Comparison of ENCODE assay signal across 9 cellular contexts in genomic region chr12:55730447-55730820, GRCh38. TPM values are rescaled to one million over a fixed set of nuclear protein-coding genes. Genes with fewer than 3 reads are reported as not detected.
A peak's percentile ranks its signal among the peaks of the same experiment; 100 is the strongest.
DNase-seq lines count a peak whose midpoint lies in the region; ATAC-seq and TF ChIP-seq lines count a peak whose summit lies in the region.
"Had no signal": no experiment of that assay in that cellular context is flagged by ENCODE, and none has a peak within 500 bp of the region (broad histone marks: within the 10 kb centered on the region; RNA-seq: fewer than 3 reads in every experiment).

No MANE protein-coding gene starts in this region.

- no peak overlapping the region for H4K8ac ChIP-seq in mesendoderm (ENCODE audit: low read depth, low read length)

- H3K4me2 ChIP-seq in mesendoderm (ENCODE audit: low read length): peak overlapping the region; percentile 92

- no peak overlapping the region for H2BK120ac ChIP-seq in mesendoderm (ENCODE audit: low read depth, low read length)

- H3K4me1 ChIP-seq in right atrium auricular region (peaks cover 0 to 52% of the 10 kb centered on the region in 2 donors), body of pancreas (peaks cover 34% of the 10 kb centered on the region), mesendoderm (ENCODE audit: control insufficient read depth, low read depth, low read length) (peaks cover 5% of the 10 kb centered on the region), uterus (peaks cover 0 to 8% of the 10 kb centered on the region in 2 donors)

- H3K4ac ChIP-seq in mesendoderm (ENCODE audit: low read depth, low read length): no peak overlapping the region

- peak overlapping the region; percentile 99 for H3K56ac ChIP-seq in mesendoderm (ENCODE audit: low read length)

- H3K27ac ChIP-seq in right atrium auricular region (peak overlapping the region; percentile 99 to 100), body of pancreas (peak overlapping the region in 3 of 4 donors; percentile 90 to 96 (median 94)), mesendoderm (ENCODE audit: low read depth, low read length) (no peak overlapping the region), uterus (peak overlapping the region; percentile 99)

- whole genome bisulfite sequencing in body of pancreas, 2 donors: 25 to 26% methylated on average over 3 of the region's 3 CpGs
- no CpG with 5 or more reads among the region's 3 CpGs for WGBS in mesendoderm (ENCODE audit: extremely low coverage, insufficient coverage, low lambda C conversion rate)

- H3K27me3 ChIP-seq in right atrium auricular region: no peaks in the 10 kb centered on the region
- no peaks in the 10 kb centered on the region for H3K27me3 ChIP-seq in body of pancreas
- H3K27me3 ChIP-seq in mesendoderm (ENCODE audit: insufficient read depth, low read length, poor library complexity): no peaks in the 10 kb centered on the region
- H3K27me3 ChIP-seq in uterus: no peaks in the 10 kb centered on the region

- no peaks in the 10 kb centered on the region for H3K9me3 ChIP-seq in right atrium auricular region
- no peaks in the 10 kb centered on the region for H3K9me3 ChIP-seq in body of pancreas
- H3K9me3 ChIP-seq in uterus: no peaks in the 10 kb centered on the region

- TF ChIP-seq POLR2A in body of pancreas (IDR thresholded peaks at IDR 0.05) (no peak), uterus (IDR thresholded peaks at IDR 0.05) (no peak)

- intact Hi-C loops in cardiac septum (cut with DNase I) (no loop called here), body of pancreas (cut with DNase I) (no loop called here), uterus (cut with DNase I; ENCODE audit: low total_unique reads) (no loop called here)

- H2BK15ac ChIP-seq in mesendoderm (replicated peaks; ENCODE audit: low read depth): no peak overlapping the region

- peak overlapping the region; percentile 96 for H3K9ac ChIP-seq in mesendoderm (ENCODE audit: low read length)

- TF ChIP-seq CTCF in right atrium auricular region (IDR thresholded peaks at IDR 0.05): no peak
- TF ChIP-seq CTCF in body of pancreas (IDR thresholded peaks at IDR 0.05): no peak
- TF ChIP-seq CTCF in uterus (IDR thresholded peaks at IDR 0.05): no peak

- H3K4me3 ChIP-seq in right atrium auricular region (peak overlapping the region; percentile 79 to 80), body of pancreas (no peak overlapping the region), mesendoderm (ENCODE audit: low read length) (no peak overlapping the region), uterus (peak overlapping the region in 1 of 2 donors; percentile 75)

- H3K23ac ChIP-seq in mesendoderm (ENCODE audit: low read length): no peak overlapping the region

- H3K79me1 ChIP-seq in mesendoderm (ENCODE audit: low read length): peaks cover 17% of the 10 kb centered on the region

- no peak overlapping the region for H2BK5ac ChIP-seq in mesendoderm (ENCODE audit: low read length)

- no peak overlapping the region for H3K18ac ChIP-seq in mesendoderm (ENCODE audit: low read length)

- H3K36me3 ChIP-seq in right atrium auricular region: peaks cover 20% of the 10 kb centered on the region
- peaks cover 0 to 7% of the 10 kb centered on the region in 2 donors for H3K36me3 ChIP-seq in body of pancreas (replicated peaks in 1 of 2; ENCODE audit: insufficient read depth in 1 of 2, low read depth in 2 of 2)
- peaks cover 5% of the 10 kb centered on the region for H3K36me3 ChIP-seq in mesendoderm (ENCODE audit: control insufficient read depth, insufficient read depth, low read length)
- no peaks in the 10 kb centered on the region for H3K36me3 ChIP-seq in uterus

- H4K5ac ChIP-seq in mesendoderm (ENCODE audit: low read length): no peak overlapping the region

- DNase-seq in right atrium auricular region (ENCODE audit: low spot score) (no peak), cardiac septum (ENCODE audit: low spot score) (no peak), body of pancreas (no peak), mesendoderm (no peak), uterus (no peak), DMS79 (lab: John Stamatoyannopoulos, UW) (no peak)
- DNase-seq: NCI-H2107 had no signal

- peaks cover 19% of the 10 kb centered on the region for H3K79me2 ChIP-seq in mesendoderm (ENCODE audit: control insufficient read depth, insufficient read depth, low read length)

- ATAC-seq in body of pancreas (no peak), GM18870 (IDR thresholded peaks at IDR 0.05; ENCODE audit: unreplicated experiment) (no peak), GM19351 (IDR thresholded peaks at IDR 0.05; ENCODE audit: unreplicated experiment) (no peak)

- no peak overlapping the region for H2AK5ac ChIP-seq in mesendoderm (ENCODE audit: low read length)

RNA-seq across cellular contexts. Expression of gene CD63, which starts 1.6 kb away (rescaled TPM):
- 1,000 to 10,000 TPM; 1,041 to 1,122 TPM for total RNA-seq in right atrium auricular region
- total RNA-seq in cardiac septum: 914 TPM
- total RNA-seq in body of pancreas: 100 to 1,000 TPM; 341 to 511 TPM
- 760 TPM for polyA plus RNA-seq in mesendoderm (2013, experiment 1 of 2)
- 752 TPM for polyA plus RNA-seq in mesendoderm (2013, experiment 2 of 2)
- 100 to 1,000 TPM; 417 to 911 (median 637) TPM for total RNA-seq in uterus

RNA-seq across cellular contexts. Expression of gene RDH5, which starts 10.2 kb away (rescaled TPM):
- total RNA-seq in right atrium auricular region (10 to 100 TPM; 13.0 to 22.4 TPM), cardiac septum (26.3 TPM), body of pancreas (10 to 100 TPM in 1 of 2 donors, 1 to 10 TPM in 1; 4.2 to 20.4 TPM), uterus (10 to 100 TPM in 2 of 4 donors, 1 to 10 TPM in 2; 4.1 to 16.8 (median 9.7) TPM)
- 2.5 TPM for polyA plus RNA-seq in mesendoderm (2013, experiment 1 of 2)
- 2.0 TPM for polyA plus RNA-seq in mesendoderm (2013, experiment 2 of 2)

RNA-seq across cellular contexts. Expression of gene GDF11, which starts 12.5 kb away (rescaled TPM):
- 1 to 10 TPM; 8.1 to 8.6 TPM for total RNA-seq in right atrium auricular region
- total RNA-seq in cardiac septum: 18.0 TPM
- total RNA-seq in body of pancreas: under 1 TPM; 0.33 to 0.78 TPM
- 6.5 TPM for polyA plus RNA-seq in mesendoderm (2013, experiment 1 of 2)
- polyA plus RNA-seq in mesendoderm (2013, experiment 2 of 2): 7.0 TPM
- total RNA-seq in uterus: 10 to 100 TPM in 1 of 4 donors, 1 to 10 TPM in 2, under 1 TPM in 1; 0.77 to 17.1 (median 5.0) TPM

RNA-seq across cellular contexts. Expression of gene BLOC1S1, which starts 14.6 kb away (rescaled TPM):
- 100 to 1,000 TPM; 177 to 187 TPM for total RNA-seq in right atrium auricular region
- total RNA-seq in cardiac septum: 97.7 TPM
- total RNA-seq in body of pancreas: 100 to 1,000 TPM in 1 of 2 donors, 10 to 100 TPM in 1; 86.1 to 105 TPM
- polyA plus RNA-seq in mesendoderm (2013, experiment 1 of 2): 63.3 TPM
- polyA plus RNA-seq in mesendoderm (2013, experiment 2 of 2): 65.5 TPM
- 100 to 1,000 TPM in 3 of 4 donors, 10 to 100 TPM in 1; 53.6 to 238 (median 140) TPM for total RNA-seq in uterus

RNA-seq across cellular contexts. Expression of gene ITGA7, which starts 22.7 kb away (rescaled TPM):
- total RNA-seq in right atrium auricular region: 100 to 1,000 TPM; 291 to 309 TPM
- 806 TPM for total RNA-seq in cardiac septum
- 10 to 100 TPM; 11.4 to 52.1 TPM for total RNA-seq in body of pancreas
- 20.8 TPM for polyA plus RNA-seq in mesendoderm (2013, experiment 1 of 2)
- 20.1 TPM for polyA plus RNA-seq in mesendoderm (2013, experiment 2 of 2)
- total RNA-seq in uterus: 100 to 1,000 TPM in 1 of 4 donors, 10 to 100 TPM in 2, 1 to 10 TPM in 1; 6.8 to 167 (median 29.4) TPM

Comparison
In these comparisons a context has a peak if more than half of its experiments do, and no peak if none do; other contexts are left out.
1. H3K4me3 ChIP-seq: peak in right atrium auricular region (2 of 2); none in body of pancreas (0 of 2) and mesendoderm (single experiment).